ENCODE assay signal across 1 cellular context in genomic region chr2:183610724-183611123, GRCh38.
TF ChIP-seq lines count a peak whose summit lies in the region.

No MANE protein-coding gene starts in this region.

TF ChIP-seq in HCT116, 20 proteins besides CTCF, POLR2A, EP300 and RAD21:
- TF ChIP-seq CBX3 (IDR thresholded peaks at IDR 0.05; ENCODE audit: low read depth) (no peak), EGR1 (IDR thresholded peaks at IDR 0.05; ENCODE audit: low read depth) (no peak), SP1 (IDR thresholded peaks at IDR 0.05; ENCODE audit: low read depth) (no peak), YY1 (IDR thresholded peaks at IDR 0.05; ENCODE audit: extremely low read depth, insufficient replicate concordance, low read depth, low read length) (no peak), POLR2AphosphoS5 (IDR thresholded peaks at IDR 0.05; ENCODE audit: low read depth, low read length) (no peak), ZFX (IDR thresholded peaks at IDR 0.05) (no peak), FOSL1 (IDR thresholded peaks at IDR 0.05; ENCODE audit: low read depth) (no peak)
